In genomic region chr5:59532979-59533729, GRCh38 we compare ENCODE assay signal across 21 cellular contexts.
DNase-seq lines count a peak whose midpoint lies in the region; ATAC-seq, FAIRE-seq and TF ChIP-seq lines count a peak whose summit lies in the region.
"Had no signal": no experiment of that assay in that cellular context is flagged by ENCODE, and none has a peak within 500 bp of the region (broad histone marks: within the 10 kb centered on the region; RNA-seq: fewer than 3 reads in every experiment).

No MANE protein-coding gene starts in this region.

- H3K27me3 ChIP-seq in GM23338 (ENCODE audit: insufficient read depth): no peaks in the 10 kb centered on the region
- H3K27me3 ChIP-seq in psoas muscle (ENCODE audit: insufficient read depth in 3 of 3, low read length in 2 of 3): no peaks in the 10 kb centered on the region
- H3K27me3 ChIP-seq in ovary: no peaks in the 10 kb centered on the region
- H3K27me3 ChIP-seq: BE2C had no signal

- no peak for TF ChIP-seq CTCF in GM23338 (conservative IDR thresholded peaks at IDR 0.05; ENCODE audit: low read depth in 2 of 2)
- TF ChIP-seq CTCF in psoas muscle (IDR thresholded peaks at IDR 0.05): no peak
- no peak for TF ChIP-seq CTCF in ovary (IDR thresholded peaks at IDR 0.05)

- H3K36me3 Mint-ChIP-seq in GM23338 (ENCODE audit: low read depth): no peaks in the 10 kb centered on the region
- H3K36me3 Mint-ChIP-seq: CD4-positive, alpha-beta memory T cell had no signal

- H3K4me3 Mint-ChIP-seq in GM23338: no peak overlapping the region
- no peak overlapping the region for H3K4me3 Mint-ChIP-seq in stimulated activated naive CD8-positive, alpha-beta T cell treated with anti-CD3 and anti-CD28 coated beads, Interleukin-15, amount 100 ng/mL, for 72 hours
- H3K4me3 Mint-ChIP-seq: CD4-positive, alpha-beta memory T cell had no signal

- H3K9ac ChIP-seq in SK-N-MC (ENCODE audit: insufficient read length): no peak overlapping the region
- H3K9ac ChIP-seq: GM23248 had no signal

- no peak overlapping the region for H2AFZ ChIP-seq in GM23338
- H2AFZ ChIP-seq: GM23248 had no signal

- no peaks in the 10 kb centered on the region; the same call in 2 of the 3 replicates for H3K9me3 Mint-ChIP-seq in GM23338
- H3K9me3 Mint-ChIP-seq in stimulated activated naive CD8-positive, alpha-beta T cell treated with anti-CD3 and anti-CD28 coated beads, Interleukin-15, amount 100 ng/mL, for 72 hours: no peaks in the 10 kb centered on the region
- H3K9me3 Mint-ChIP-seq: CD4-positive, alpha-beta memory T cell had no signal

- H3K36me3 ChIP-seq in GM23338 (ENCODE audit: insufficient read depth) (no peaks in the 10 kb centered on the region), SK-N-MC (ENCODE audit: insufficient read depth, low read length) (no peaks in the 10 kb centered on the region), psoas muscle (ENCODE audit: insufficient read depth in 1 of 2, low read depth in 1 of 2) (no peaks in the 10 kb centered on the region), ovary (no peaks in the 10 kb centered on the region)
- H3K36me3 ChIP-seq: BE2C had no signal

- H3F3A ChIP-seq in GM23338 (replicated peaks; ENCODE audit: low read depth): no peaks in the 10 kb centered on the region

- peaks cover 8% of the 10 kb centered on the region; the same call in 1 of the 2 replicates for H3K9me2 ChIP-seq in GM23338 (ENCODE audit: insufficient read depth)

- FAIRE-seq in GM12891 (lab: Jason Lieb, UNC): no peak
- FAIRE-seq: A204.1, D721Med, G401.6, GM12892 had no signal

- 89 to 98% (median 96%) methylated on average over 1 of the region's 1 CpG for WGBS in psoas muscle, 3 donors
- WGBS in ovary, 3 donors: 0 to 81% (median 74%) methylated on average over 1 of the region's 1 CpG

- H3K4me1 Mint-ChIP-seq in GM23338: peaks cover 18% of the 10 kb centered on the region
- no peaks in the 10 kb centered on the region for H3K4me1 Mint-ChIP-seq in stimulated activated naive CD8-positive, alpha-beta T cell treated with anti-CD3 and anti-CD28 coated beads, Interleukin-15, amount 100 ng/mL, for 72 hours
- H3K4me1 Mint-ChIP-seq: CD4-positive, alpha-beta memory T cell had no signal

- H3K4me1 ChIP-seq in GM23338 (ENCODE audit: insufficient read depth) (peaks cover 4% of the 10 kb centered on the region), psoas muscle (peaks cover 15% of the 10 kb centered on the region), ovary (ENCODE audit: insufficient read depth) (no peaks in the 10 kb centered on the region)

- H3K79me2 ChIP-seq in GM23338 (replicated peaks; ENCODE audit: insufficient read depth): no peaks in the 10 kb centered on the region

- H3K4me2 ChIP-seq in GM23338: no peak overlapping the region

- TF ChIP-seq EP300 in ovary (IDR thresholded peaks at IDR 0.05): no peak

- no peaks in the 10 kb centered on the region for H3K27me3 Mint-ChIP-seq in GM23338 (ENCODE audit: insufficient read depth, low read depth, poor library complexity)
- H3K27me3 Mint-ChIP-seq in stimulated activated naive CD8-positive, alpha-beta T cell treated with anti-CD3 and anti-CD28 coated beads, Interleukin-15, amount 100 ng/mL, for 72 hours: no peaks in the 10 kb centered on the region
- H3K27me3 Mint-ChIP-seq: CD4-positive, alpha-beta memory T cell had no signal

- no peak for DNase-seq in GM23338 (ENCODE audit: low spot score)
- DNase-seq in SK-N-MC (ENCODE audit: low read depth, low spot score): no peak
- DNase-seq in globus pallidus (ENCODE audit: low spot score): peak; percentile 42
- no peak for DNase-seq in psoas muscle
- no peak for DNase-seq in ovary
- DNase-seq in stimulated activated naive CD8-positive, alpha-beta T cell treated with anti-CD3 and anti-CD28 coated beads, Interleukin-15, amount 100 ng/mL, for 72 hours: no peak
- no peak for DNase-seq in GM12891 (ENCODE audit: insufficient read length, low spot score)
- DNase-seq: BE2C; CD4-positive, alpha-beta memory T cell; COR-L47; DMS153; DMS79 treated with DMSO at 0.1 percent for 48 hours; EL; GM23248; H7 had no signal

- H3K9me3 ChIP-seq in SK-N-MC (ENCODE audit: low read depth, low read length) (no peaks in the 10 kb centered on the region), psoas muscle (no peaks in the 10 kb centered on the region), ovary (no peaks in the 10 kb centered on the region)
- H3K9me3 ChIP-seq: BE2C had no signal

- H3K4me3 ChIP-seq in GM23338 (no peak overlapping the region), SK-N-MC (0 out of 2 replicates have a peak overlapping the region, but pooled peaks have one; percentile 11), psoas muscle (no peak overlapping the region), ovary (no peak overlapping the region)
- H3K4me3 ChIP-seq: GM23248 had no signal

- no peaks in the 10 kb centered on the region for H4K20me1 ChIP-seq in GM23338 (replicated peaks; ENCODE audit: insufficient read depth)

- intact Hi-C loops in psoas muscle (cut with DNase I): no loop called here
- intact Hi-C loops in ovary (cut with DNase I): no loop called here

- H3K27ac ChIP-seq in GM23338 (ENCODE audit: low read depth) (no peak overlapping the region), SK-N-MC (peak overlapping the region; percentile 70; the same call in 1 of the 2 replicates), psoas muscle (peak overlapping the region; percentile 3), ovary (no peak overlapping the region)
- H3K27ac ChIP-seq: C4-2B, GM23248 had no signal

- 0 out of 2 replicates have a peak overlapping the region, but pooled peaks have one; percentile 11 for H3K27ac Mint-ChIP-seq in GM23338
- no peak overlapping the region for H3K27ac Mint-ChIP-seq in stimulated activated naive CD8-positive, alpha-beta T cell treated with anti-CD3 and anti-CD28 coated beads, Interleukin-15, amount 100 ng/mL, for 72 hours
- H3K27ac Mint-ChIP-seq: CD4-positive, alpha-beta memory T cell had no signal

- ATAC-seq in GM23338 (no peak), psoas muscle (no peak), GM18519 (IDR thresholded peaks at IDR 0.05; ENCODE audit: low FRiP score, unreplicated experiment) (no peak)
- ATAC-seq in stimulated activated naive CD8-positive, alpha-beta T cell treated with anti-CD3 and anti-CD28 coated beads, Interleukin-15, amount 100 ng/mL, for 72 hours: no peak

- TF ChIP-seq POLR2A in ovary (IDR thresholded peaks at IDR 0.05) (no peak), GM12891 (IDR thresholded peaks at IDR 0.05; ENCODE audit: low read depth, low read length) (no peak)

TF ChIP-seq in GM23338, 12 proteins besides CTCF, POLR2A, EP300 and RAD21 (continues in another document):
- TF ChIP-seq ZNF114 (CRISPR knock-in tag; IDR thresholded peaks at IDR 0.05): no peak
- no peak for TF ChIP-seq NANOG (IDR thresholded peaks at IDR 0.05; ENCODE audit: borderline replicate concordance)

TF ChIP-seq in GM12891, 5 proteins besides CTCF, POLR2A, EP300 and RAD21:
- TF ChIP-seq PAX5 (IDR thresholded peaks at IDR 0.05; ENCODE audit: insufficient read depth, low read length, severe bottlenecking) (no peak), POU2F2 (IDR thresholded peaks at IDR 0.05; ENCODE audit: low read depth, low read length) (no peak), POLR2AphosphoS5 (IDR thresholded peaks at IDR 0.05; ENCODE audit: low read depth, low read length) (no peak), SPI1 (IDR thresholded peaks at IDR 0.05; ENCODE audit: low read depth, low read length) (no peak)

Comparison
In these comparisons a context has a peak if more than half of its experiments do, and no peak if none do; other contexts are left out.
1. H3K27ac ChIP-seq: peak in SK-N-MC (single experiment) and psoas muscle (single experiment); none in GM23338 (single experiment) and ovary (0 of 2).